Comparison of ENCODE assay signal across 21 cellular contexts in the genomic region with DNA sequence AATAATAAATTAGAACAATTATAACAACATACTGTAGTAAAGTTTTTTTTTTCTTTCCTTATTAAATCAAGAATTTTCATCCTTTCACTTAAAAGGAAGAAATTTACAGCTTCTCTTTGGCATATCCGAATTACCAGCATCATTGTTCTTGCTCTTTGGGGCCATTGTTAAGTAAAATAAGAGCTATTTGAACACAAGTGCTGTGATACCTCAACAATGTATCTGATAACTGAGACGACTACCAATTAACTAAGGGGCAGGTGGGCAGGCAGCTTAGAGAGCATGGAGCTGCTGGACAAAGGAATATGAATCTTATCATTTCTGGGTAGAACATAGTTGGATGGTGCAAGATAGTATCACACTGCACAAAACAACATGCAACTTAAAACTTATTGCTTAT.
DNase-seq lines count a peak whose midpoint lies in the region; FAIRE-seq and TF ChIP-seq lines count a peak whose summit lies in the region.
"Had no signal": no experiment of that assay in that cellular context is flagged by ENCODE, and none has a peak within 500 bp of the region (broad histone marks: within the 10 kb centered on the region; RNA-seq: fewer than 3 reads in every experiment).

No MANE protein-coding gene starts in this region.

- 60% methylated on average over 2 of the region's 2 CpGs; no CpG with 5 or more reads in 1 of the 2 experiments for WGBS in H1 (ENCODE audit: extremely low coverage in 1 of 2, insufficient coverage in 1 of 2, insufficient read length in 1 of 2, insufficient replicate concordance in 2 of 2, low coverage in 1 of 2, low lambda C conversion rate in 2 of 2, missing lambda C conversion rate in 1 of 2), 2 experiments
- 85 to 86% (median 85%) methylated on average over 2 of the region's 2 CpGs for WGBS in adrenal gland, 4 donors

- no peak for TF ChIP-seq CTCF in H1 (IDR thresholded peaks at IDR 0.05; ENCODE audit: control extremely low read depth in 1 of 3, insufficient read depth in 1 of 3, low read depth in 1 of 3, low read length in 3 of 3)
- TF ChIP-seq CTCF in adrenal gland (IDR thresholded peaks at IDR 0.05) = no peak

- H2BK20ac ChIP-seq in H1 (ENCODE audit: low read length) = no peak overlapping the region

- H2BK120ac ChIP-seq in H1 (replicated peaks; ENCODE audit: low read depth, low read length) = no peak overlapping the region

- H2BK15ac ChIP-seq in H1 (ENCODE audit: low read length) = no peak overlapping the region

- no peaks in the 10 kb centered on the region for H4K20me1 ChIP-seq in H1 (replicated peaks in 1 of 2; ENCODE audit: control insufficient read depth in 1 of 2, insufficient read depth in 2 of 2, low read length in 2 of 2)
- H4K20me1 ChIP-seq: BLaER1 treated with 17β-estradiol and CSF1 and Interleukin-3, amounts not matched to agents 10 nM and 100 nM had no signal

- no peak overlapping the region for H3K14ac ChIP-seq in H1 (ENCODE audit: insufficient read length)

- no peak overlapping the region for H2BK5ac ChIP-seq in H1 (ENCODE audit: low read depth, low read length)

- H3K9me3 ChIP-seq in H1 (ENCODE audit: insufficient read depth in 2 of 2, low read depth in 1 of 2, low read length in 1 of 2) = no peaks in the 10 kb centered on the region
- no peaks in the 10 kb centered on the region for H3K9me3 ChIP-seq in adrenal gland (replicated peaks in 1 of 3)
- H3K9me3 ChIP-seq: A549, MG63 had no signal

- H3K27ac ChIP-seq in H1 (ENCODE audit: low read depth, low read length) (no peak overlapping the region), adrenal gland (no peak overlapping the region)
- H3K27ac ChIP-seq: A549; BLaER1 treated with 17β-estradiol and CSF1 and Interleukin-3, amounts not matched to agents 10 nM and 100 nM; GM23248; SK-N-MC had no signal

- POLR2A ChIA-PET in H1 (lab: Charles Lee; ENCODE audit: partially characterized antibody) = no interaction called here

- H3K23ac ChIP-seq in H1 (ENCODE audit: insufficient read length) = no peak overlapping the region

- no peak overlapping the region for H4K8ac ChIP-seq in H1 (ENCODE audit: extremely low read depth, insufficient read depth, low read length)

- H3K56ac ChIP-seq in H1 (replicated peaks; ENCODE audit: insufficient read length, low read depth, low read length) = no peak overlapping the region

- no peak overlapping the region for H3K9ac ChIP-seq in H1 (replicated peaks in 1 of 4; ENCODE audit: extremely low read depth in 1 of 4, low read depth in 3 of 4, low read length in 3 of 4)
- H3K9ac ChIP-seq: BLaER1 treated with 17β-estradiol and CSF1 and Interleukin-3, amounts not matched to agents 10 nM and 100 nM; GM23248 had no signal

- intact Hi-C loops in adrenal gland (cut with DNase I) = no loop called here

- no peaks in the 10 kb centered on the region for H3K23me2 ChIP-seq in H1 (ENCODE audit: low read depth, low read length)

- H3K4me1 ChIP-seq in H1 (replicated peaks in 1 of 4; ENCODE audit: control insufficient read depth in 3 of 4, insufficient read depth in 4 of 4, low read length in 3 of 4) (peaks cover 0 to 22% (median 8%) of the 10 kb centered on the region in 4 experiments; a peak in 4 of 7 replicates), adrenal gland (replicated peaks in 1 of 2) (peaks cover 0 to 4% of the 10 kb centered on the region in 2 donors)
- H3K4me1 ChIP-seq: A549; BLaER1 treated with 17β-estradiol and CSF1 and Interleukin-3, amounts not matched to agents 10 nM and 100 nM had no signal

- no peaks in the 10 kb centered on the region for H3K79me2 ChIP-seq in H1 (ENCODE audit: control insufficient read depth in 1 of 2, insufficient read depth in 2 of 2, low read length in 2 of 2)

- no peak overlapping the region for H3K4ac ChIP-seq in H1 (replicated peaks; ENCODE audit: insufficient read length, low read depth, low read length)

- H3K4me2 ChIP-seq in H1 (ENCODE audit: insufficient read depth in 1 of 2, low read depth in 2 of 2, low read length in 2 of 2) = peak overlapping the region; percentile 26 to 45; a peak in 2 of 4 replicates
- H3K4me2 ChIP-seq: A549; BLaER1 treated with 17β-estradiol and CSF1 and Interleukin-3, amounts not matched to agents 10 nM and 100 nM had no signal

- DNase-seq in NCI-H82 (lab: John Stamatoyannopoulos, UW) = peak; percentile 8
- no peak for DNase-seq in NCI-H82 treated with DMSO at 0.1 percent for 48 hours (lab: John Stamatoyannopoulos, UW; ENCODE audit: unreplicated experiment)
- peak; percentile 42 for DNase-seq in NCI-H524 treated with DMSO at 0.1 percent for 48 hours (lab: John Stamatoyannopoulos, UW)
- no peak for DNase-seq in H1 (ENCODE audit: low read depth in 1 of 2, low spot score in 2 of 2)
- no peak for DNase-seq in NCI-H2081 (lab: John Stamatoyannopoulos, UW)
- no peak for DNase-seq in adrenal gland
- DNase-seq in NCI-H146 (lab: John Stamatoyannopoulos, UW) = no peak
- DNase-seq: AML-193; CD4-positive, alpha-beta T cell; COR-L47; DMS53; GM23248; KBM-7; MG63; NCI-H1436; NCI-H187 treated with DMSO at 0.1 percent for 48 hours; NCI-H526; SIG-M5 had no signal

- H3K27me3 ChIP-seq in H1 (replicated peaks in 1 of 4; ENCODE audit: control insufficient read depth in 3 of 4, extremely low read depth in 1 of 4, insufficient read depth in 3 of 4, low read length in 3 of 4) (no peaks in the 10 kb centered on the region), adrenal gland (no peaks in the 10 kb centered on the region)
- H3K27me3 ChIP-seq: BLaER1 treated with 17β-estradiol and CSF1 and Interleukin-3, amounts not matched to agents 10 nM and 100 nM; MG63 had no signal

- H3K4me3 ChIP-seq in H1 (ENCODE audit: extremely low read depth in 1 of 4, insufficient read depth in 2 of 4, low read depth in 3 of 4, low read length in 4 of 4) (no peak overlapping the region), adrenal gland (no peak overlapping the region)
- H3K4me3 ChIP-seq: A549; BLaER1 treated with 17β-estradiol and CSF1 and Interleukin-3, amounts not matched to agents 10 nM and 100 nM; GM23248; MG63; SK-N-MC had no signal

- no peak overlapping the region for H3K18ac ChIP-seq in H1 (ENCODE audit: extremely low read depth, low read length)

- no peak overlapping the region for H4K5ac ChIP-seq in H1 (ENCODE audit: insufficient read length, low read depth, low read length)

- no peak overlapping the region for H2BK12ac ChIP-seq in H1 (ENCODE audit: low read depth, low read length)

- no peaks in the 10 kb centered on the region for H3K36me3 ChIP-seq in H1 (ENCODE audit: control insufficient read depth in 2 of 4, insufficient read depth in 4 of 4, low read length in 3 of 4)
- H3K36me3 ChIP-seq in adrenal gland (replicated peaks in 1 of 2) = no peaks in the 10 kb centered on the region
- H3K36me3 ChIP-seq: BLaER1 treated with 17β-estradiol and CSF1 and Interleukin-3, amounts not matched to agents 10 nM and 100 nM; MG63 had no signal

- TF ChIP-seq RAD21 in H1 (IDR thresholded peaks at IDR 0.05 in 1 of 2, conservative IDR thresholded peaks at IDR 0.05 in 1 of 2; ENCODE audit: low read depth in 2 of 2, low read length in 2 of 2) = no peak

- TF ChIP-seq EP300 in H1 (IDR thresholded peaks at IDR 0.05; ENCODE audit: borderline replicate concordance in 1 of 2, low read depth in 2 of 2, low read length in 2 of 2) = no peak

- CTCF ChIA-PET in H1 (lab: Charles Lee; ENCODE audit: partially characterized antibody) = no interaction called here

- H2AFZ ChIP-seq in H1 (ENCODE audit: low read length) = no peak overlapping the region
- H2AFZ ChIP-seq: GM23248 had no signal

- no peak for FAIRE-seq in H1 (lab: Jason Lieb, UNC)
- FAIRE-seq: A549 had no signal

- H2AK5ac ChIP-seq in H1 (ENCODE audit: low read depth, low read length) = no peak overlapping the region

- H4K91ac ChIP-seq in H1 (replicated peaks; ENCODE audit: insufficient read length, low read length) = no peak overlapping the region

- no peaks in the 10 kb centered on the region for H3K79me1 ChIP-seq in H1 (ENCODE audit: low read depth, low read length)

- TF ChIP-seq POLR2A in H1 (IDR thresholded peaks at IDR 0.05; ENCODE audit: control extremely low read depth in 1 of 2, low read depth in 2 of 2, low read length in 2 of 2) = no peak
- TF ChIP-seq POLR2A in adrenal gland (IDR thresholded peaks at IDR 0.05) = no peak

TF ChIP-seq in H1, 55 proteins besides CTCF, POLR2A, EP300 and RAD21:
- TF ChIP-seq NANOG (IDR thresholded peaks at IDR 0.05; ENCODE audit: insufficient read depth, low read depth, low read length, poor library complexity, severe bottlenecking) = peak; percentile 69
- TF ChIP-seq, protein P1, sequence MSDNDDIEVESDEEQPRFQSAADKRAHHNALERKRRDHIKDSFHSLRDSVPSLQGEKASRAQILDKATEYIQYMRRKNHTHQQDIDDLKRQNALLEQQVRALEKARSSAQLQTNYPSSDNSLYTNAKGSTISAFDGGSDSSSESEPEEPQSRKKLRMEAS (IDR thresholded peaks at IDR 0.05) = no peak

Comparison
In these comparisons a context has a peak if more than half of its experiments do, and no peak if none do; other contexts are left out.
1. DNase-seq: peak in NCI-H82 (single experiment) and NCI-H524 treated with DMSO at 0.1 percent for 48 hours (single experiment); none in NCI-H82 treated with DMSO at 0.1 percent for 48 hours (single experiment), H1 (0 of 2), NCI-H2081 (0 of 2), adrenal gland (0 of 7) and NCI-H146 (single experiment).